ENCODE assay signal across 20 cellular contexts in genomic region chr5:137837741-137838389, GRCh38. TPM values are rescaled to one million over a fixed set of nuclear protein-coding genes. Genes with fewer than 3 reads are reported as not detected.
A peak's percentile ranks its signal among the peaks of the same experiment; 100 is the strongest.
DNase-seq lines count a peak whose midpoint lies in the region; ATAC-seq and TF ChIP-seq lines count a peak whose summit lies in the region.
"Had no signal": no experiment of that assay in that cellular context is flagged by ENCODE, and none has a peak within 500 bp of the region (broad histone marks: within the 10 kb centered on the region; RNA-seq: fewer than 3 reads in every experiment).

No MANE protein-coding gene starts in this region.

- H3K4me3 ChIP-seq in astrocyte of the spinal cord (ENCODE audit: low read depth, low read length), result no peak overlapping the region
- no peak overlapping the region for H3K4me3 ChIP-seq in sigmoid colon
- H3K4me3 ChIP-seq: colonic mucosa had no signal

- TF ChIP-seq EP300 in sigmoid colon (IDR thresholded peaks at IDR 0.05), result no peak

- H3K4me1 ChIP-seq in sigmoid colon, result peaks cover 0 to 46% (median 25%) of the 10 kb centered on the region in 4 donors
- H3K4me1 ChIP-seq: colonic mucosa had no signal

- no peaks in the 10 kb centered on the region for H3K9me3 ChIP-seq in sigmoid colon
- H3K9me3 ChIP-seq: colonic mucosa had no signal

- no peaks in the 10 kb centered on the region for H3K36me3 ChIP-seq in sigmoid colon
- H3K36me3 ChIP-seq: colonic mucosa had no signal

- peak; percentile 28 to 33 for ATAC-seq in left cardiac atrium
- ATAC-seq: activated naive CD4-positive, alpha-beta T cell treated with anti-CD3 and anti-CD28 coated beads, Interleukin-2, amount 50 U/mL, for 72 hours had no signal

- H3K27ac ChIP-seq in sigmoid colon, result peak overlapping the region in 3 of 4 donors; percentile 45 to 75 (median 73)
- H3K27ac ChIP-seq: colonic mucosa, epithelial cell of prostate had no signal

- DNase-seq in EH (ENCODE audit: low read depth), result peak; percentile 28
- DNase-seq in astrocyte of the spinal cord (ENCODE audit: low read depth, low spot score), result peak; percentile 10
- DNase-seq in left cardiac atrium, result no peak
- no peak for DNase-seq in sigmoid colon
- no peak for DNase-seq in GOT3 (lab: John Stamatoyannopoulos, UW)
- no peak for DNase-seq in AG08395 (ENCODE audit: low spot score)
- DNase-seq in cortex of kidney (lab: John Stamatoyannopoulos, UW), result no peak
- DNase-seq in germinal center (ENCODE audit: low spot score), result no peak
- DNase-seq: activated CD4-positive, alpha-beta T cell treated with anti-CD3 and anti-CD28 coated beads, Interleukin-2, amount 50 U/mL, for 1 hour; activated T-cell treated with anti-CD3 and anti-CD28 coated beads, Interleukin-2, amount 50 U/mL, for 1 hour; colonic mucosa; COR-L47; GF-D8; HCEC 1CT; NCI-H2029 treated with DMSO at 0.1 percent for 48 hours; NCI-H526 had no signal

- TF ChIP-seq CTCF in astrocyte of the spinal cord (IDR thresholded peaks at IDR 0.05; ENCODE audit: low read depth, low read length), result no peak
- TF ChIP-seq CTCF in sigmoid colon (IDR thresholded peaks at IDR 0.05), result no peak

- TF ChIP-seq POLR2A in sigmoid colon (IDR thresholded peaks at IDR 0.05), result no peak

- no peaks in the 10 kb centered on the region for H3K27me3 ChIP-seq in sigmoid colon
- H3K27me3 ChIP-seq: colonic mucosa had no signal

- intact Hi-C loops in left cardiac atrium (cut with DNase I), result no loop called here
- intact Hi-C loops in sigmoid colon (cut with DNase I), result no loop called here

- 16 to 52% methylated on average over 1 of the region's 1 CpG for WGBS in sigmoid colon, 2 donors

- in situ Hi-C loops in astrocyte of the spinal cord (cut with HindIII; ENCODE audit: low sequenced_read_pairs), result no loop called here

RNA-seq across cellular contexts. Expression of gene MYOT, which starts 29.8 kb away (rescaled TPM):
- total RNA-seq in left cardiac atrium (100 to 1,000 TPM in 1 of 2 donors, 10 to 100 TPM in 1; 90.8 to 117 TPM), sigmoid colon (10 to 100 TPM; 20.7 to 40.0 (median 27.3) TPM)
- polyA plus RNA-seq in sigmoid colon, result 1 to 10 TPM; 3.2 to 6.6 (median 5.8) TPM
- total RNA-seq: activated naive CD4-positive, alpha-beta T cell treated with anti-CD3 and anti-CD28 coated beads, Interleukin-2, amount 50 U/mL, for 72 hours; kidney epithelial cell; pulmonary artery endothelial cell had no signal

RNA-seq across cellular contexts. Expression of gene PKD2L2, which starts 51.4 kb away (rescaled TPM):
- total RNA-seq in left cardiac atrium, result under 1 TPM; 0.24 to 0.52 TPM
- total RNA-seq in sigmoid colon, result under 1 TPM in 1 of 4 donors, not detected in 3; 0.36 TPM
- polyA plus RNA-seq in sigmoid colon, result under 1 TPM in 1 of 3 donors, not detected in 2; 0.07 TPM
- total RNA-seq: colonic mucosa, kidney epithelial cell, pulmonary artery endothelial cell had no signal

Comparison
In these comparisons a context has a peak if more than half of its experiments do, and no peak if none do; other contexts are left out.
1. DNase-seq: peak in EH (single experiment) and astrocyte of the spinal cord (single experiment); none in left cardiac atrium (single experiment), sigmoid colon (single experiment), GOT3 (single experiment), AG08395 (single experiment), cortex of kidney (single experiment) and germinal center (single experiment).